Comparison of ENCODE assay signal across 24 cellular contexts in genomic region chr3:75188937-75189336, GRCh38.
"Had no signal": no experiment of that assay in that cellular context is flagged by ENCODE, and none has a peak within 500 bp of the region (broad histone marks: within the 10 kb centered on the region; RNA-seq: fewer than 3 reads in every experiment).

No MANE protein-coding gene starts in this region.

- H3K36me3 Mint-ChIP-seq: mesothelial cell of epicardium had no signal

- H3K4me1 ChIP-seq: colonic mucosa, esophagus squamous epithelium, gastrocnemius medialis, heart right ventricle, left lung, lower lobe of right lung had no signal

- H3K27me3 Mint-ChIP-seq: effector memory CD8-positive, alpha-beta T cell had no signal

- H3K9me3 ChIP-seq: colonic mucosa, esophagus squamous epithelium, gastrocnemius medialis, heart right ventricle, left lung, lower lobe of right lung, mucosa of descending colon had no signal

- H3K4me3 ChIP-seq: colonic mucosa, esophagus squamous epithelium, gastrocnemius medialis, heart right ventricle, left lung, lower lobe of right lung, mucosa of descending colon had no signal

- ATAC-seq: effector memory CD8-positive, alpha-beta T cell; esophagus mucosa; gastrocnemius medialis; heart right ventricle; left cardiac atrium; left lung; left ventricle myocardium superior; lower lobe of right lung; mucosa of descending colon had no signal

- H3K27ac Mint-ChIP-seq: dendritic cell treated with granulocyte-macrophage colony-stimulating factor and Interleukin-4, amounts not matched to agents 40 ng/mL and 50 ng/mL, for 4 days; effector memory CD8-positive, alpha-beta T cell; endodermal cell; mesothelial cell of epicardium had no signal

- H3K4me3 Mint-ChIP-seq: dendritic cell treated with granulocyte-macrophage colony-stimulating factor and Interleukin-4, amounts not matched to agents 40 ng/mL and 50 ng/mL, for 4 days; effector memory CD8-positive, alpha-beta T cell; endodermal cell; mesothelial cell of epicardium had no signal

- H3K27ac ChIP-seq: colonic mucosa, epithelial cell of prostate, esophagus squamous epithelium, gastrocnemius medialis, heart right ventricle, left lung, lower lobe of right lung had no signal

- H3K4me1 Mint-ChIP-seq: mesothelial cell of epicardium had no signal

- H3K27me3 ChIP-seq: colonic mucosa, esophagus squamous epithelium, gastrocnemius medialis, left lung had no signal

- H3K36me3 ChIP-seq: colonic mucosa, esophagus squamous epithelium, gastrocnemius medialis, heart right ventricle, left lung, lower lobe of right lung had no signal

- DNase-seq: colonic mucosa; cortex of kidney; effector CD8-positive, alpha-beta T cell; effector memory CD8-positive, alpha-beta T cell; endodermal cell; erythroblast; esophagus squamous epithelium; foreskin fibroblast; foreskin melanocyte; gastrocnemius medialis; glutamatergic neuron; head of caudate nucleus; heart right ventricle; hippocampal formation; left cardiac atrium; left lung; left ventricle myocardium superior; lower lobe of right lung; mesenchymal stem cell; mucosa of descending colon had no signal
